8 cellular contexts compared by ENCODE assay signal in genomic region chr1:58883888-58884482, GRCh38.
DNase-seq lines count a peak whose midpoint lies in the region; ATAC-seq and TF ChIP-seq lines count a peak whose summit lies in the region.

No MANE protein-coding gene starts in this region.

- H3K4me2 ChIP-seq in GM23338: no peak overlapping the region
- peak overlapping the region; percentile 42 for H3K4me2 ChIP-seq in PC-3 (ENCODE audit: low read length)

- H3K9me3 Mint-ChIP-seq in GM23338: no peaks in the 10 kb centered on the region
- H3K9me3 Mint-ChIP-seq in activated CD4-positive, alpha-beta memory T cell treated with anti-CD3 and anti-CD28 coated beads for 36 hours: no peaks in the 10 kb centered on the region

- no peaks in the 10 kb centered on the region for H3K9me3 ChIP-seq in AG04450 (ENCODE audit: control insufficient read depth, insufficient read depth, low read length)
- H3K9me3 ChIP-seq in PC-3 (ENCODE audit: low read length): no peaks in the 10 kb centered on the region
- no peaks in the 10 kb centered on the region for H3K9me3 ChIP-seq in right cardiac atrium (ENCODE audit: control insufficient read depth, low read length)

- H3K36me3 Mint-ChIP-seq in GM23338 (ENCODE audit: low read depth): no peaks in the 10 kb centered on the region
- no peaks in the 10 kb centered on the region for H3K36me3 Mint-ChIP-seq in activated CD4-positive, alpha-beta memory T cell treated with anti-CD3 and anti-CD28 coated beads for 36 hours

- BruUV-seq in PC-3 (replicated peaks; lab: Mats Ljungman, UMichigan): TSS peak; percentile 63

- peaks cover 13% of the 10 kb centered on the region for H3K9me2 ChIP-seq in GM23338 (ENCODE audit: insufficient read depth)
- no peaks in the 10 kb centered on the region for H3K9me2 ChIP-seq in PC-3 (replicated peaks; ENCODE audit: low read length)

- no peak overlapping the region for H3K4me3 ChIP-seq in AG04450 (ENCODE audit: low read depth, low read length)
- H3K4me3 ChIP-seq in GM23338: no peak overlapping the region
- no peak overlapping the region for H3K4me3 ChIP-seq in PC-3 (ENCODE audit: low read length)
- no peak overlapping the region for H3K4me3 ChIP-seq in right cardiac atrium (ENCODE audit: low read length)

- H3K9ac ChIP-seq in PC-3 (ENCODE audit: low read length): peak overlapping the region; percentile 39

- peak overlapping the region; percentile 88 for H3K27ac ChIP-seq in AG04450 (ENCODE audit: low read depth, low read length)
- no peak overlapping the region for H3K27ac ChIP-seq in GM23338 (ENCODE audit: low read depth)
- H3K27ac ChIP-seq in PC-3 (ENCODE audit: low read length): peak overlapping the region; percentile 83
- H3K27ac ChIP-seq in right cardiac atrium (ENCODE audit: low read length): peak overlapping the region; percentile 71

- H3K36me3 ChIP-seq in GM23338 (ENCODE audit: insufficient read depth) (no peaks in the 10 kb centered on the region), PC-3 (ENCODE audit: low read depth, low read length) (no peaks in the 10 kb centered on the region)

- H4K20me1 ChIP-seq in GM23338 (replicated peaks; ENCODE audit: insufficient read depth): no peaks in the 10 kb centered on the region
- H4K20me1 ChIP-seq in PC-3 (ENCODE audit: low read length): no peaks in the 10 kb centered on the region

- ATAC-seq in GM23338 (no peak), PC-3 (no peak), right cardiac atrium (peak; percentile 31 to 73)

- CTCF ChIA-PET in AG04450 (lab: Charles Lee): no interaction called here
- CTCF ChIA-PET in PC-3 (lab: Charles Lee): interaction anchor here (0.6 kb wide), 1 partner anchor 37 kb away, joined by 5 read pairs; no protein-coding TSS in a partner anchor
- CTCF ChIA-PET in activated CD4-positive, alpha-beta memory T cell treated with anti-CD3 and anti-CD28 coated beads for 36 hours (lab: Charles Lee): no interaction called here

- no peaks in the 10 kb centered on the region for H3K27me3 ChIP-seq in AG04450 (ENCODE audit: control insufficient read depth, insufficient read depth, low read length)
- no peaks in the 10 kb centered on the region for H3K27me3 ChIP-seq in GM23338 (ENCODE audit: insufficient read depth)
- no peaks in the 10 kb centered on the region for H3K27me3 ChIP-seq in PC-3 (ENCODE audit: low read length)
- no peaks in the 10 kb centered on the region for H3K27me3 ChIP-seq in right cardiac atrium (ENCODE audit: control insufficient read depth, insufficient read depth)

- H3K27me3 Mint-ChIP-seq in GM23338 (ENCODE audit: insufficient read depth, low read depth, poor library complexity): no peaks in the 10 kb centered on the region
- peaks cover 2% of the 10 kb centered on the region for H3K27me3 Mint-ChIP-seq in activated CD4-positive, alpha-beta memory T cell treated with anti-CD3 and anti-CD28 coated beads for 36 hours

- no peak for DNase-seq in AG04450 (ENCODE audit: low read depth, low spot score)
- DNase-seq in GM23338 (ENCODE audit: low spot score): no peak
- no peak for DNase-seq in PC-3
- DNase-seq in right cardiac atrium: peak in 1 of 3 donors; percentile 54
- no peak for DNase-seq in NCI-H748 (lab: John Stamatoyannopoulos, UW; ENCODE audit: unreplicated experiment)
- DNase-seq in NCI-H2227 treated with DMSO at 0.1 percent for 48 hours (lab: John Stamatoyannopoulos, UW): no peak
- DNase-seq in activated CD4-positive, alpha-beta memory T cell treated with anti-CD3 and anti-CD28 coated beads for 36 hours: no peak
- DNase-seq in NCI-H82 treated with DMSO at 0.1 percent for 48 hours (lab: John Stamatoyannopoulos, UW; ENCODE audit: unreplicated experiment): no peak

- no peak overlapping the region for H3K27ac Mint-ChIP-seq in GM23338
- H3K27ac Mint-ChIP-seq in activated CD4-positive, alpha-beta memory T cell treated with anti-CD3 and anti-CD28 coated beads for 36 hours: no peak overlapping the region

- H2AFZ ChIP-seq in GM23338 (peak overlapping the region; percentile 77), PC-3 (ENCODE audit: low read length) (peak overlapping the region; percentile 20; the same call in 1 of the 2 replicates)

- intact Hi-C loops in PC-3 (cut with micrococcal nuclease): loop anchor here (1.0 kb wide), 3 partner anchors 35 to 99 kb away; no protein-coding TSS in a partner anchor
- intact Hi-C loops in right cardiac atrium (cut with DNase I): loop anchor here in 2 of 4 donors (10.0 kb wide), 1 partner anchor 69 kb away; no protein-coding TSS in a partner anchor
- intact Hi-C loops in activated CD4-positive, alpha-beta memory T cell treated with anti-CD3 and anti-CD28 coated beads for 36 hours (cut with micrococcal nuclease): no loop called here

- no peaks in the 10 kb centered on the region for H3F3A ChIP-seq in GM23338 (replicated peaks; ENCODE audit: low read depth)
- H3F3A ChIP-seq in PC-3 (ENCODE audit: low read length, unreplicated experiment): no peaks in the 10 kb centered on the region

- POLR2A ChIA-PET in AG04450 (lab: Yijun Ruan, JAX) (interaction anchor here (0.9 to 1.6 kb wide), 2 partner anchors 17 to 98 kb away, joined by 3 to 4 read pairs; no protein-coding TSS in a partner anchor), PC-3 (lab: Charles Lee; ENCODE audit: unreplicated experiment) (interaction anchor here (0.6 kb wide), 1 partner anchor 19 kb away, joined by 3 read pairs; no protein-coding TSS in a partner anchor)
- POLR2A ChIA-PET in activated CD4-positive, alpha-beta memory T cell treated with anti-CD3 and anti-CD28 coated beads for 36 hours (lab: Charles Lee): no interaction called here

- peaks cover 5% of the 10 kb centered on the region; the same call in 2 of the 3 replicates for H3K4me1 Mint-ChIP-seq in GM23338
- peaks cover 19% of the 10 kb centered on the region for H3K4me1 Mint-ChIP-seq in activated CD4-positive, alpha-beta memory T cell treated with anti-CD3 and anti-CD28 coated beads for 36 hours (ENCODE audit: low read depth)

- no peaks in the 10 kb centered on the region for H3K79me2 ChIP-seq in GM23338 (replicated peaks; ENCODE audit: insufficient read depth)
- no peaks in the 10 kb centered on the region for H3K79me2 ChIP-seq in PC-3 (ENCODE audit: low read length)

- TF ChIP-seq CTCF in AG04450 (IDR thresholded peaks at IDR 0.05; ENCODE audit: low read depth, low read length) (no peak), GM23338 (conservative IDR thresholded peaks at IDR 0.05; ENCODE audit: low read depth in 2 of 2) (no peak), PC-3 (conservative IDR thresholded peaks at IDR 0.05; ENCODE audit: low read depth, low read length) (no peak)

- H3K4me3 Mint-ChIP-seq in GM23338: no peak overlapping the region
- H3K4me3 Mint-ChIP-seq in activated CD4-positive, alpha-beta memory T cell treated with anti-CD3 and anti-CD28 coated beads for 36 hours: no peak overlapping the region

- 44% methylated on average over 4 of the region's 4 CpGs for WGBS in right cardiac atrium

- H3K4me1 ChIP-seq in GM23338 (ENCODE audit: insufficient read depth): no peaks in the 10 kb centered on the region
- peaks cover 55% of the 10 kb centered on the region for H3K4me1 ChIP-seq in PC-3 (ENCODE audit: insufficient read depth, low read length)
- peaks cover 30% of the 10 kb centered on the region for H3K4me1 ChIP-seq in right cardiac atrium (ENCODE audit: control insufficient read depth, insufficient read depth, low read length)

TF ChIP-seq in GM23338, 12 proteins besides CTCF, POLR2A, EP300 and RAD21 (continues in another document):
- no peak for TF ChIP-seq STAT1 (IDR thresholded peaks at IDR 0.05; ENCODE audit: unreplicated experiment)

Comparison
In these comparisons a context has a peak if more than half of its experiments do, and no peak if none do; other contexts are left out.
1. ATAC-seq: peak in right cardiac atrium (2 of 2); none in GM23338 (single experiment) and PC-3 (single experiment).